In genomic region chr10:132413226-132414205, GRCh38 we compare ENCODE assay signal across 13 cellular contexts. TPM values are rescaled to one million over a fixed set of nuclear protein-coding genes. Genes with fewer than 3 reads are reported as not detected.
DNase-seq lines count a peak whose midpoint lies in the region; ATAC-seq, FAIRE-seq and TF ChIP-seq lines count a peak whose summit lies in the region.
"Had no signal": no experiment of that assay in that cellular context is flagged by ENCODE, and none has a peak within 500 bp of the region (broad histone marks: within the 10 kb centered on the region; RNA-seq: fewer than 3 reads in every experiment).

No MANE protein-coding gene starts in this region.

- H3K4me1 Mint-ChIP-seq in activated T-cell treated with anti-CD3 and anti-CD28 coated beads, Interleukin-2, amount 50 U/mL, for 72 hours (ENCODE audit: low read depth): peaks cover 4% of the 10 kb centered on the region

- H3K9me1 ChIP-seq in K562 (ENCODE audit: control insufficient read depth, insufficient read depth, low read length) (no peaks in the 10 kb centered on the region), keratinocyte (ENCODE audit: control insufficient read depth, extremely low read depth, insufficient read depth, low read length) (no peaks in the 10 kb centered on the region)

- in situ Hi-C loops in K562 (cut with MboI): no loop called here
- in situ Hi-C loops in ACHN (cut with HindIII; ENCODE audit: low pct_ligation_motif_present, low pct_unique_long_range_greater_than_20kb, low sequenced_read_pairs): no loop called here

- dilution Hi-C loops in keratinocyte (cut with MboI; ENCODE audit: extremely low pct_ligation_motif_present, low sequenced_read_pairs): no loop called here

- 57% methylated on average over 20 of the region's 32 CpGs for WGBS in K562 (ENCODE audit: insufficient coverage, low coverage, missing lambda C conversion rate)
- 86% methylated on average over 32 of the region's 32 CpGs for WGBS in prostate gland

- H3K9ac ChIP-seq in K562 (ENCODE audit: insufficient read depth in 1 of 2, low read depth in 2 of 2, low read length in 2 of 2) (peak overlapping the region in 1 of 2 experiments; percentile 36; a peak in 1 of 4 replicates), keratinocyte (ENCODE audit: control insufficient read depth, extremely low read depth, insufficient read depth, low read length) (peak overlapping the region; percentile 60)
- H3K9ac ChIP-seq: GM23248 had no signal

- no peaks in the 10 kb centered on the region for H3K36me3 Mint-ChIP-seq in activated T-cell treated with anti-CD3 and anti-CD28 coated beads, Interleukin-2, amount 50 U/mL, for 72 hours (ENCODE audit: insufficient read depth in 2 of 2)

- TF ChIP-seq POLR2A in K562 (conservative IDR thresholded peaks at IDR 0.05) (no peak), prostate gland (IDR thresholded peaks at IDR 0.05) (no peak)

- H3K4me1 ChIP-seq in K562 (replicated peaks in 1 of 2; ENCODE audit: control insufficient read depth in 2 of 2, insufficient read depth in 2 of 2, low read length in 2 of 2) (peaks cover 3 to 62% of the 10 kb centered on the region in 2 experiments; a peak in 3 of 5 replicates), keratinocyte (ENCODE audit: control insufficient read depth, extremely low read depth, insufficient read depth, low read length) (peaks cover 38% of the 10 kb centered on the region), prostate gland (replicated peaks) (peaks cover 54% of the 10 kb centered on the region)

- H3K36me3 ChIP-seq in K562 (ENCODE audit: control insufficient read depth, insufficient read depth, low read length): no peaks in the 10 kb centered on the region; the same call in 2 of the 3 replicates
- H3K36me3 ChIP-seq in keratinocyte (ENCODE audit: control insufficient read depth in 2 of 2, extremely low read depth in 1 of 2, insufficient read depth in 2 of 2, low read length in 2 of 2): peaks cover 3 to 8% of the 10 kb centered on the region in 2 experiments
- no peaks in the 10 kb centered on the region for H3K36me3 ChIP-seq in prostate gland

- no TSS peak for BruUV-seq in K562 (replicated peaks; lab: Mats Ljungman, UMichigan)

- H2AFZ ChIP-seq in K562 (ENCODE audit: low read depth, low read length) (no peak overlapping the region), keratinocyte (ENCODE audit: control insufficient read depth, low read length) (no peak overlapping the region)
- H2AFZ ChIP-seq: GM23248 had no signal

- no peak for TF ChIP-seq RAD21 in K562 (CRISPR knock-in tag; conservative IDR thresholded peaks at IDR 0.05 in 1 of 2, IDR thresholded peaks at IDR 0.05 in 1 of 2)

- POLR2A ChIA-PET in K562 (lab: Yijun Ruan, JAX): interaction anchor here (0.6 kb wide), 1 partner anchor 189 kb away, joined by 3 read pairs; no protein-coding TSS in a partner anchor

- no peaks in the 10 kb centered on the region for H3K27me3 Mint-ChIP-seq in activated T-cell treated with anti-CD3 and anti-CD28 coated beads, Interleukin-2, amount 50 U/mL, for 72 hours (ENCODE audit: low read depth)

- H3K27ac Mint-ChIP-seq in activated T-cell treated with anti-CD3 and anti-CD28 coated beads, Interleukin-2, amount 50 U/mL, for 72 hours: no peak overlapping the region

- CTCF ChIA-PET in K562 (lab: Yijun Ruan, JAX; ENCODE audit: low intra/inter-chr PET ratio): no interaction called here

- ATAC-seq in K562: peak; percentile 67
- no peak for ATAC-seq in activated T-cell treated with anti-CD3 and anti-CD28 coated beads, Interleukin-2, amount 50 U/mL, for 72 hours (replicated peaks in 1 of 2)

- no peaks in the 10 kb centered on the region for H4K20me1 ChIP-seq in K562 (replicated peaks; ENCODE audit: control insufficient read depth, insufficient read depth, low read length)
- H4K20me1 ChIP-seq in keratinocyte (ENCODE audit: control insufficient read depth, extremely low read depth, insufficient read depth, low read length): no peaks in the 10 kb centered on the region

- no peaks in the 10 kb centered on the region for H3K27me3 ChIP-seq in K562 (ENCODE audit: control insufficient read depth in 2 of 2, insufficient read depth in 2 of 2, low read length in 2 of 2)
- H3K27me3 ChIP-seq in keratinocyte (ENCODE audit: control insufficient read depth, extremely low read depth, insufficient read depth, low read length): no peaks in the 10 kb centered on the region
- H3K27me3 ChIP-seq in prostate gland (replicated peaks; ENCODE audit: insufficient read depth): no peaks in the 10 kb centered on the region

- TF ChIP-seq CTCF in C4-2B (conservative IDR thresholded peaks at IDR 0.05): no peak
- no peak for TF ChIP-seq CTCF in K562 (IDR thresholded peaks at IDR 0.05 in 2 of 3, conservative IDR thresholded peaks at IDR 0.05 in 1 of 3; ENCODE audit: insufficient read depth in 2 of 3, low read depth in 1 of 3, low read length in 3 of 3)
- no peak for TF ChIP-seq CTCF in keratinocyte (optimal IDR thresholded peaks at IDR 0.05 in 1 of 3, IDR thresholded peaks at IDR 0.05 in 1 of 3, conservative IDR thresholded peaks at IDR 0.05 in 1 of 3; ENCODE audit: extremely low read depth in 1 of 3, insufficient read depth in 2 of 3, low read length in 3 of 3)
- TF ChIP-seq CTCF in prostate gland (IDR thresholded peaks at IDR 0.05): no peak
- TF ChIP-seq CTCF in foreskin fibroblast (IDR thresholded peaks at IDR 0.05; ENCODE audit: low read depth, low read length): no peak

- DNase-seq in K562 (ENCODE audit: extremely low read depth in 1 of 4, low spot score in 3 of 4): peak; percentile 30 to 49 (median 32)
- no peak for DNase-seq in keratinocyte (ENCODE audit: low read depth, low spot score)
- no peak for DNase-seq in prostate gland (ENCODE audit: low spot score)
- DNase-seq in activated T-cell treated with anti-CD3 and anti-CD28 coated beads, Interleukin-2, amount 50 U/mL, for 72 hours: no peak
- DNase-seq in foreskin fibroblast: no peak
- DNase-seq in posterior vena cava (ENCODE audit: low spot score): no peak
- DNase-seq in ACHN: no peak
- DNase-seq: activated effector memory CD4-positive, alpha-beta T cell treated with anti-CD3 and anti-CD28 coated beads, Interleukin-2, amount 50 U/mL, for 16 hours; GM23248; MV-4-11; NCI-H2227 treated with DMSO at 0.1 percent for 48 hours; T-helper 2 cell had no signal

- H3K9me3 Mint-ChIP-seq in activated T-cell treated with anti-CD3 and anti-CD28 coated beads, Interleukin-2, amount 50 U/mL, for 72 hours: no peaks in the 10 kb centered on the region

- no peaks in the 10 kb centered on the region; the same call in 2 of the 3 replicates for H3K79me2 ChIP-seq in K562 (ENCODE audit: control insufficient read depth, insufficient read depth, low read length)
- peaks cover 17% of the 10 kb centered on the region for H3K79me2 ChIP-seq in keratinocyte (ENCODE audit: control insufficient read depth, insufficient read depth, low read length)

- FAIRE-seq in K562 (lab: Jason Lieb, UNC): no peak
- no peak for FAIRE-seq in keratinocyte (lab: Jason Lieb, UNC)

- intact Hi-C loops in K562 (cut with micrococcal nuclease): no loop called here
- intact Hi-C loops in prostate gland (cut with DNase I): no loop called here
- intact Hi-C loops in posterior vena cava (cut with DNase I): no loop called here

- H3K27ac ChIP-seq in C4-2B (peak overlapping the region; percentile 99), K562 (ENCODE audit: extremely low read depth, low read depth, low read length) (no peak overlapping the region), keratinocyte (ENCODE audit: control insufficient read depth, insufficient read depth, low read length) (peak overlapping the region; percentile 36), prostate gland (peak overlapping the region; percentile 95 to 98)
- H3K27ac ChIP-seq: GM23248 had no signal

- H3K4me3 ChIP-seq in K562: no peak overlapping the region
- no peak overlapping the region for H3K4me3 ChIP-seq in keratinocyte (ENCODE audit: control insufficient read depth in 2 of 3, extremely low read depth in 1 of 3, insufficient read depth in 2 of 3, low read depth in 1 of 3, low read length in 3 of 3)
- no peak overlapping the region for H3K4me3 ChIP-seq in prostate gland
- no peak overlapping the region for H3K4me3 ChIP-seq in foreskin fibroblast (ENCODE audit: low read depth in 1 of 2, low read length in 2 of 2)
- H3K4me3 ChIP-seq: GM23248 had no signal

- H3K4me3 Mint-ChIP-seq in activated T-cell treated with anti-CD3 and anti-CD28 coated beads, Interleukin-2, amount 50 U/mL, for 72 hours: no peak overlapping the region

- no peaks in the 10 kb centered on the region for H3K9me3 ChIP-seq in K562 (replicated peaks; ENCODE audit: control insufficient read depth, insufficient read depth, low read depth, low read length)
- H3K9me3 ChIP-seq in keratinocyte (ENCODE audit: control insufficient read depth, low read depth, low read length): no peaks in the 10 kb centered on the region
- H3K9me3 ChIP-seq in prostate gland: no peaks in the 10 kb centered on the region

- no peak for TF ChIP-seq EP300 in K562 (IDR thresholded peaks at IDR 0.05; ENCODE audit: low read length)

- H3K4me2 ChIP-seq in K562 (ENCODE audit: insufficient read depth, low read length) (no peak overlapping the region), keratinocyte (ENCODE audit: control insufficient read depth, extremely low read depth, insufficient read depth, low read depth, low read length) (peak overlapping the region; percentile 62)

RNA-seq across cellular contexts. Expression of gene PWWP2B, which starts 16.5 kb away (rescaled TPM):
- 1.1 and 5.8 TPM in 2 replicates for total RNA-seq in K562 (2011; cell fraction: chromatin; rRNA removed; ENCODE audit: low replicate concordance)
- 5.5 and 6.5 TPM in 2 replicates for total RNA-seq in K562 (2011; cell fraction: nucleolus; rRNA removed)
- total RNA-seq in K562 (2011; cell fraction: nucleoplasm; rRNA removed): 3.1 and 3.2 TPM in 2 replicates
- total RNA-seq in K562 (2014; rRNA removed): 7.5 and 10.4 TPM in 2 replicates
- 0.64 and 0.80 TPM in 2 replicates for total RNA-seq in K562 (2014; rRNA removed; fragmentation: Illumina TruSeq; extraction: Trizol)
- 2.0 and 2.7 TPM in 2 replicates for total RNA-seq in K562 (2015; rRNA removed; fragmentation: Illumina TruSeq; extraction: Trizol)
- 9.2 and 9.8 TPM in 2 replicates for total RNA-seq in K562 (2021)
- 1.2 and 1.7 TPM in 2 replicates for polyA plus RNA-seq in K562 (2011; rRNA removed)
- polyA plus RNA-seq in K562 (2011; cell fraction: cytosol; rRNA removed): 2.3 and 7.4 TPM in 2 replicates
- polyA plus RNA-seq in K562 (2011; cell fraction: nucleus; rRNA removed): 3.1 and 5.8 TPM in 2 replicates
- 3.8 and 4.8 TPM in 2 replicates for polyA plus RNA-seq in K562 (2012)
- 0.24 and 1.2 TPM in 2 replicates for polyA plus RNA-seq in K562 (2014; fragmentation: Illumina TruSeq; extraction: Trizol)
- polyA plus RNA-seq in K562 (2014; fragmentation: Nextera tagmentation; extraction: Ambion mirVana): under 1 TPM in 1 of 2 experiments, not detected in 1; 0.07 TPM
- 3.3 and 4.3 TPM in 2 replicates for polyA plus RNA-seq in K562 (2014; rRNA removed)
- polyA minus RNA-seq in K562 (2011; rRNA and poly(A)+ RNA removed): 0.57 and 1.3 TPM in 2 replicates
- 2.9 and 4.0 TPM in 2 replicates for polyA minus RNA-seq in K562 (2011; cell fraction: cytosol; rRNA and poly(A)+ RNA removed)
- polyA minus RNA-seq in K562 (2011; cell fraction: nucleus; rRNA and poly(A)+ RNA removed): 2.0 and 2.8 TPM in 2 replicates
- polyA plus RNA-seq in keratinocyte: 3.1 to 6.5 TPM (median 3.8 TPM) in 3 replicates
- 4.3 TPM for polyA plus RNA-seq in keratinocyte (2011; ENCODE audit: low read depth)
- 2.2 and 5.8 TPM in 2 replicates for polyA plus RNA-seq in keratinocyte (2011; cell fraction: cytosol; rRNA removed)
- polyA plus RNA-seq in keratinocyte (2011; cell fraction: nucleus; rRNA removed): 6.3 and 9.1 TPM in 2 replicates
- 8.8 and 10.9 TPM in 2 replicates for polyA plus RNA-seq in keratinocyte (2012; ENCODE audit: low replicate concordance)
- 1.8 to 2.5 TPM (median 2.1 TPM) in 3 replicates for polyA minus RNA-seq in keratinocyte
- 20.3 TPM for polyA minus RNA-seq in keratinocyte (2011; cell fraction: cytosol; rRNA and poly(A)+ RNA removed)
- 7.9 and 10.7 TPM in 2 replicates for polyA minus RNA-seq in keratinocyte (2011; cell fraction: nucleus; rRNA and poly(A)+ RNA removed)
- 10 to 100 TPM; 27.5 to 36.6 TPM for total RNA-seq in prostate gland
- total RNA-seq in activated T-cell treated with anti-CD3 and anti-CD28 coated beads, Interleukin-2, amount 50 U/mL, for 72 hours: 1 to 10 TPM; 3.1 to 5.2 TPM
- total RNA-seq in posterior vena cava: 10 to 100 TPM; 10.4 to 16.1 TPM

Comparison
In these comparisons a context has a peak if more than half of its experiments do, and no peak if none do; other contexts are left out.
1. DNase-seq: peak in K562 (4 of 4); none in keratinocyte (single experiment), prostate gland (single experiment), activated T-cell treated with anti-CD3 and anti-CD28 coated beads, Interleukin-2, amount 50 U/mL, for 72 hours (0 of 2), foreskin fibroblast (0 of 2), posterior vena cava (single experiment) and ACHN (single experiment).